In genomic region chr1:966603-967295, GRCh38 we compare ENCODE assay signal across 8 cellular contexts. TPM values are rescaled to one million over a fixed set of nuclear protein-coding genes. Genes with fewer than 3 reads are reported as not detected.
DNase-seq lines count a peak whose midpoint lies in the region; ATAC-seq and TF ChIP-seq lines count a peak whose summit lies in the region.

No MANE protein-coding gene starts in this region.

- no peak for TF ChIP-seq CTCF in smooth muscle cell (IDR thresholded peaks at IDR 0.05; ENCODE audit: borderline replicate concordance, insufficient read depth, poor library complexity, severe bottlenecking)

- peak overlapping the region; percentile 93 for H3K27ac ChIP-seq in smooth muscle cell (ENCODE audit: low read depth)

- peak overlapping the region; percentile 85 for H3K4me2 ChIP-seq in smooth muscle cell

- DNase-seq in NCI-H82 (lab: John Stamatoyannopoulos, UW) (peak; percentile 63), NCI-H82 treated with DMSO at 0.1 percent for 48 hours (lab: John Stamatoyannopoulos, UW; ENCODE audit: unreplicated experiment) (no peak), T-helper 17 cell (peak; percentile 49 to 65 (median 64)), amniotic stem cell (lab: John Stamatoyannopoulos, UW) (peak; percentile 29), smooth muscle cell (lab: John Stamatoyannopoulos, UW; ENCODE audit: unreplicated experiment) (peak; percentile 63), NCI-H2107 (lab: John Stamatoyannopoulos, UW) (no peak)

- H3F3A ChIP-seq in smooth muscle cell (ENCODE audit: low read depth): no peaks in the 10 kb centered on the region

- no peaks in the 10 kb centered on the region for H4K20me1 ChIP-seq in smooth muscle cell (ENCODE audit: low read depth)

- H3K36me3 ChIP-seq in iPS-15b (ENCODE audit: control insufficient read depth, insufficient read depth, low read length) (peaks cover 18% of the 10 kb centered on the region), smooth muscle cell (ENCODE audit: low read depth) (no peaks in the 10 kb centered on the region)

- ATAC-seq in HG03196 (IDR thresholded peaks at IDR 0.05; ENCODE audit: unreplicated experiment) (peak; percentile 54), T-helper 17 cell (peak; percentile 88)

- peak overlapping the region; percentile 54 for H3K4me3 ChIP-seq in iPS-15b (ENCODE audit: low read depth, low read length)
- peak overlapping the region; percentile 60 for H3K4me3 ChIP-seq in smooth muscle cell

- H3K36me3 Mint-ChIP-seq in T-helper 17 cell (ENCODE audit: low read depth): no peaks in the 10 kb centered on the region

- peak overlapping the region; percentile 84 for H2AFZ ChIP-seq in smooth muscle cell (ENCODE audit: low read depth)

- no peaks in the 10 kb centered on the region for H3K79me2 ChIP-seq in smooth muscle cell (ENCODE audit: low read depth)

- no peak overlapping the region for H3K27ac Mint-ChIP-seq in T-helper 17 cell

- H3K27me3 ChIP-seq in iPS-15b (ENCODE audit: control insufficient read depth, insufficient read depth, low read length) (peaks cover 43% of the 10 kb centered on the region), smooth muscle cell (ENCODE audit: low read depth) (peaks cover 9% of the 10 kb centered on the region)

- 5% methylated on average over 58 of the region's 67 CpGs for WGBS in smooth muscle cell (ENCODE audit: low lambda C conversion rate)

- H3K4me1 ChIP-seq in iPS-15b (ENCODE audit: control insufficient read depth, insufficient read depth, low read length) (no peaks in the 10 kb centered on the region), smooth muscle cell (ENCODE audit: low read depth) (peaks cover 7% of the 10 kb centered on the region)

- H3K9me3 ChIP-seq in T-helper 17 cell (ENCODE audit: control insufficient read depth, low read length, poor library complexity, severe bottlenecking): no peaks in the 10 kb centered on the region
- no peaks in the 10 kb centered on the region for H3K9me3 ChIP-seq in iPS-15b (ENCODE audit: control insufficient read depth, insufficient read depth, low read length)
- H3K9me3 ChIP-seq in smooth muscle cell (replicated peaks; ENCODE audit: low read depth): no peaks in the 10 kb centered on the region

- peak overlapping the region; percentile 84 for H3K4me3 Mint-ChIP-seq in T-helper 17 cell

- no peaks in the 10 kb centered on the region for H3K27me3 Mint-ChIP-seq in T-helper 17 cell

- H3K4me1 Mint-ChIP-seq in T-helper 17 cell: peaks cover 8% of the 10 kb centered on the region

- no peak overlapping the region for H3K9ac ChIP-seq in iPS-15b (ENCODE audit: low read depth, low read length)
- peak overlapping the region; percentile 88 for H3K9ac ChIP-seq in smooth muscle cell (ENCODE audit: low read depth)

RNA-seq across cellular contexts. Expression of gene PLEKHN1, which starts 0.5 kb away (rescaled TPM):
- total RNA-seq in T-helper 17 cell: 1 to 10 TPM; 3.4 to 4.3 TPM
- 1.9 and 2.6 TPM in 2 replicates for total RNA-seq in smooth muscle cell
- polyA plus RNA-seq in smooth muscle cell: 5.2 and 9.6 TPM in 2 replicates

RNA-seq across cellular contexts. Expression of gene KLHL17, which starts 6.4 kb away (rescaled TPM):
- total RNA-seq in T-helper 17 cell (10 to 100 TPM; 16.1 to 16.6 TPM), smooth muscle cell (10.2 and 12.4 TPM in 2 replicates)
- polyA plus RNA-seq in smooth muscle cell: 29.9 and 32.7 TPM in 2 replicates

RNA-seq across cellular contexts. Expression of gene NOC2L, which starts 7.7 kb away (rescaled TPM):
- total RNA-seq in T-helper 17 cell: 10 to 100 TPM; 45.2 to 51.7 TPM
- 34.5 and 38.9 TPM in 2 replicates for total RNA-seq in smooth muscle cell
- 64.0 and 76.3 TPM in 2 replicates for polyA plus RNA-seq in smooth muscle cell

RNA-seq across cellular contexts. Expression of gene PERM1, which starts 15.1 kb away (rescaled TPM):
- total RNA-seq in T-helper 17 cell (not detected), smooth muscle cell (0.22 TPM in 1 of 2 replicates, not detected in the other)
- 2.6 and 3.1 TPM in 2 replicates for polyA plus RNA-seq in smooth muscle cell

RNA-seq across cellular contexts. Expression of gene HES4, which starts 33.1 kb away (rescaled TPM):
- total RNA-seq in T-helper 17 cell: 10 to 100 TPM in 1 of 2 donors, 1 to 10 TPM in 1; 9.6 to 10.5 TPM
- 33.8 and 57.0 TPM in 2 replicates for total RNA-seq in smooth muscle cell
- 72.0 and 82.1 TPM in 2 replicates for polyA plus RNA-seq in smooth muscle cell

Comparison
In these comparisons a context has a peak if more than half of its experiments do, and no peak if none do; other contexts are left out.
1. DNase-seq: peak in NCI-H82 (single experiment), T-helper 17 cell (3 of 3), amniotic stem cell (single experiment) and smooth muscle cell (single experiment); none in NCI-H82 treated with DMSO at 0.1 percent for 48 hours (single experiment) and NCI-H2107 (single experiment).